16 cellular contexts compared by ENCODE assay signal in genomic region chr2:216700088-216700567, GRCh38. TPM values are rescaled to one million over a fixed set of nuclear protein-coding genes. Genes with fewer than 3 reads are reported as not detected.
DNase-seq lines count a peak whose midpoint lies in the region; ATAC-seq and TF ChIP-seq lines count a peak whose summit lies in the region.
"Had no signal": no experiment of that assay in that cellular context is flagged by ENCODE, and none has a peak within 500 bp of the region (broad histone marks: within the 10 kb centered on the region; RNA-seq: fewer than 3 reads in every experiment).

No MANE protein-coding gene starts in this region.

- DNase-seq in COR-L47 (lab: John Stamatoyannopoulos, UW) = peak; percentile 62
- peak; percentile 33 to 40 for DNase-seq in NCI-H187 (lab: John Stamatoyannopoulos, UW)
- peak; percentile 83 for DNase-seq in SK-N-DZ (ENCODE audit: low spot score)
- no peak for DNase-seq in CD4-positive, alpha-beta memory T cell
- no peak for DNase-seq in activated CD8-positive, alpha-beta T cell treated with anti-CD3 and anti-CD28 coated beads for 36 hours
- DNase-seq: activated CD4-positive, alpha-beta T cell treated with anti-CD3 and anti-CD28 coated beads, Interleukin-2, amount 10 ng/mL, durations not matched to agents 24 days and 14 days; brain microvascular endothelial cell; KG1; NK-92 treated with Interleukin-12 subunit alpha and Interleukin-12 subunit beta, amount 100 ng/mL, for 24 hours; T-helper 1 cell; upper lobe of right lung had no signal

- ATAC-seq in GM21619 (IDR thresholded peaks at IDR 0.05; ENCODE audit: unreplicated experiment) (no peak), HG02798 (IDR thresholded peaks at IDR 0.05; ENCODE audit: poor library complexity, unreplicated experiment) (no peak)
- no peak for ATAC-seq in activated CD8-positive, alpha-beta T cell treated with anti-CD3 and anti-CD28 coated beads for 36 hours
- ATAC-seq: upper lobe of right lung had no signal

- H3K9me3 Mint-ChIP-seq in CD4-positive, alpha-beta memory T cell = no peaks in the 10 kb centered on the region
- no peaks in the 10 kb centered on the region for H3K9me3 Mint-ChIP-seq in activated CD8-positive, alpha-beta T cell treated with anti-CD3 and anti-CD28 coated beads for 36 hours
- H3K9me3 Mint-ChIP-seq: activated CD4-positive, alpha-beta T cell treated with anti-CD3 and anti-CD28 coated beads, Interleukin-2, amount 10 ng/mL, durations not matched to agents 24 days and 14 days; activated T-helper 2 cell treated with anti-CD3 and anti-CD28 coated beads, Interferon-gamma antibody, Interleukin-2, Interleukin-4, amounts not matched to agents 10 μg/mL and 5 μg/mL and 100 μg/mL, durations not matched to agents 14 hours and 24 hours and 36 hours; mesothelial cell of epicardium had no signal

- no peaks in the 10 kb centered on the region for H3K36me3 ChIP-seq in neural cell (ENCODE audit: insufficient read depth, low read length)
- H3K36me3 ChIP-seq in CD4-positive, alpha-beta memory T cell (ENCODE audit: insufficient read depth, low read length) = no peaks in the 10 kb centered on the region
- H3K36me3 ChIP-seq: brain microvascular endothelial cell, upper lobe of right lung had no signal

- no peak overlapping the region for H3K27ac Mint-ChIP-seq in CD4-positive, alpha-beta memory T cell
- H3K27ac Mint-ChIP-seq in activated CD8-positive, alpha-beta T cell treated with anti-CD3 and anti-CD28 coated beads for 36 hours = no peak overlapping the region
- H3K27ac Mint-ChIP-seq: activated CD4-positive, alpha-beta T cell treated with anti-CD3 and anti-CD28 coated beads, Interleukin-2, amount 10 ng/mL, durations not matched to agents 24 days and 14 days; activated T-helper 2 cell treated with anti-CD3 and anti-CD28 coated beads, Interferon-gamma antibody, Interleukin-2, Interleukin-4, amounts not matched to agents 10 μg/mL and 5 μg/mL and 100 μg/mL, durations not matched to agents 14 hours and 24 hours and 36 hours; mesothelial cell of epicardium had no signal

- no peak for TF ChIP-seq CTCF in neural cell (IDR thresholded peaks at IDR 0.05; ENCODE audit: poor library complexity, severe bottlenecking)
- TF ChIP-seq CTCF in activated CD8-positive, alpha-beta T cell treated with anti-CD3 and anti-CD28 coated beads for 36 hours (IDR thresholded peaks at IDR 0.05) = no peak

- H3K4me2 ChIP-seq in neural cell (ENCODE audit: low read length) = no peak overlapping the region

- no peaks in the 10 kb centered on the region for H3K79me2 ChIP-seq in neural cell (replicated peaks; ENCODE audit: insufficient read depth, low read length)

- H3K27me3 Mint-ChIP-seq in CD4-positive, alpha-beta memory T cell = peaks cover 21 to 23% of the 10 kb centered on the region in 2 donors
- peaks cover 21% of the 10 kb centered on the region for H3K27me3 Mint-ChIP-seq in activated CD8-positive, alpha-beta T cell treated with anti-CD3 and anti-CD28 coated beads for 36 hours

- H3K4me1 Mint-ChIP-seq in CD4-positive, alpha-beta memory T cell = no peaks in the 10 kb centered on the region
- no peaks in the 10 kb centered on the region for H3K4me1 Mint-ChIP-seq in activated CD8-positive, alpha-beta T cell treated with anti-CD3 and anti-CD28 coated beads for 36 hours (ENCODE audit: low read depth)
- H3K4me1 Mint-ChIP-seq: activated CD4-positive, alpha-beta T cell treated with anti-CD3 and anti-CD28 coated beads, Interleukin-2, amount 10 ng/mL, durations not matched to agents 24 days and 14 days had no signal

- CTCF ChIA-PET in CD4-positive, alpha-beta memory T cell (lab: Charles Lee; ENCODE audit: partially characterized antibody) = interaction anchor here (1.5 to 2.1 kb wide), 3 partner anchors 9 to 1056 kb away, joined by 4 to 7 read pairs (median 5); no protein-coding TSS in a partner anchor
- CTCF ChIA-PET in activated CD8-positive, alpha-beta T cell treated with anti-CD3 and anti-CD28 coated beads for 36 hours (lab: Charles Lee) = interaction anchor here (0.7 to 2.0 kb wide), 2 partner anchors 811 to 950 kb away, joined by 3 to 4 read pairs; no protein-coding TSS in a partner anchor

- H3K9me3 ChIP-seq in neural cell (ENCODE audit: low read length) = no peaks in the 10 kb centered on the region
- no peaks in the 10 kb centered on the region for H3K9me3 ChIP-seq in CD4-positive, alpha-beta memory T cell (ENCODE audit: control insufficient read depth in 1 of 2, low read length in 2 of 2)
- H3K9me3 ChIP-seq: upper lobe of right lung had no signal

- H3K27me3 ChIP-seq in neural cell (ENCODE audit: insufficient read depth, low read depth, low read length) = peaks cover 6% of the 10 kb centered on the region
- peaks cover 6% of the 10 kb centered on the region for H3K27me3 ChIP-seq in CD4-positive, alpha-beta memory T cell (ENCODE audit: insufficient read depth, low read length)
- H3K27me3 ChIP-seq: brain microvascular endothelial cell had no signal

- no peaks in the 10 kb centered on the region for H3F3A ChIP-seq in neural cell (ENCODE audit: insufficient read depth, low read length, poor library complexity, severe bottlenecking)

- H3K27ac ChIP-seq in neural cell (ENCODE audit: low read length) = no peak overlapping the region
- H3K27ac ChIP-seq in CD4-positive, alpha-beta memory T cell (ENCODE audit: low read depth, low read length) = no peak overlapping the region
- H3K27ac ChIP-seq: brain microvascular endothelial cell, upper lobe of right lung had no signal

- H2AFZ ChIP-seq in neural cell (ENCODE audit: low read depth, low read length) = no peak overlapping the region

- no peak for TF ChIP-seq RAD21 in neural cell (conservative IDR thresholded peaks at IDR 0.05)

- intact Hi-C loops in CD4-positive, alpha-beta memory T cell (cut with micrococcal nuclease) = no loop called here
- intact Hi-C loops in activated CD8-positive, alpha-beta T cell treated with anti-CD3 and anti-CD28 coated beads for 36 hours (cut with micrococcal nuclease) = no loop called here

- H3K36me3 Mint-ChIP-seq in CD4-positive, alpha-beta memory T cell = no peaks in the 10 kb centered on the region
- no peaks in the 10 kb centered on the region for H3K36me3 Mint-ChIP-seq in activated CD8-positive, alpha-beta T cell treated with anti-CD3 and anti-CD28 coated beads for 36 hours (ENCODE audit: low read depth)
- H3K36me3 Mint-ChIP-seq: mesothelial cell of epicardium had no signal

- no peak overlapping the region for H3K4me3 Mint-ChIP-seq in CD4-positive, alpha-beta memory T cell
- H3K4me3 Mint-ChIP-seq in activated CD8-positive, alpha-beta T cell treated with anti-CD3 and anti-CD28 coated beads for 36 hours = no peak overlapping the region
- H3K4me3 Mint-ChIP-seq: activated CD4-positive, alpha-beta T cell treated with anti-CD3 and anti-CD28 coated beads, Interleukin-2, amount 10 ng/mL, durations not matched to agents 24 days and 14 days; mesothelial cell of epicardium had no signal

- H3K4me3 ChIP-seq in neural cell (ENCODE audit: low read length) = no peak overlapping the region
- H3K4me3 ChIP-seq in CD4-positive, alpha-beta memory T cell (ENCODE audit: low read length in 2 of 2) = no peak overlapping the region
- H3K4me3 ChIP-seq: upper lobe of right lung had no signal

- H4K20me1 ChIP-seq in neural cell (ENCODE audit: insufficient read depth) = no peaks in the 10 kb centered on the region

- no peak for TF ChIP-seq EP300 in neural cell (conservative IDR thresholded peaks at IDR 0.05; ENCODE audit: poor library complexity, severe bottlenecking)

- POLR2A ChIA-PET in CD4-positive, alpha-beta memory T cell (lab: Charles Lee; ENCODE audit: partially characterized antibody) = interaction anchor here (0.6 kb wide), 1 partner anchor 888 kb away, joined by 4 read pairs; no protein-coding TSS in a partner anchor
- POLR2A ChIA-PET in activated CD8-positive, alpha-beta T cell treated with anti-CD3 and anti-CD28 coated beads for 36 hours (lab: Charles Lee) = no interaction called here

- no peaks in the 10 kb centered on the region for H3K9me2 ChIP-seq in neural cell (ENCODE audit: insufficient read depth, low read length)

- no peak overlapping the region for H3K9ac ChIP-seq in neural cell (ENCODE audit: low read length)

- H3K4me1 ChIP-seq in CD4-positive, alpha-beta memory T cell (ENCODE audit: insufficient read depth, low read length) = no peaks in the 10 kb centered on the region

TF ChIP-seq in neural cell, 6 proteins besides CTCF, POLR2A, EP300 and RAD21:
- no peak for TF ChIP-seq EZH2 (IDR thresholded peaks at IDR 0.05; ENCODE audit: borderline replicate concordance, insufficient read depth, low read length, poor library complexity, severe bottlenecking)
- peak; percentile 24 for TF ChIP-seq POLR2AphosphoS5 (IDR thresholded peaks at IDR 0.05)
- no peak for TF ChIP-seq REST (IDR thresholded peaks at IDR 0.05; ENCODE audit: borderline replicate concordance)

RNA-seq across cellular contexts. Expression of gene IGFBP5, which starts 4.8 kb away (rescaled TPM):
- 9.5 and 10.0 TPM in 2 replicates for polyA plus RNA-seq in SK-N-DZ (2014; cell fraction: cytosol; rRNA removed)
- 5.3 and 7.3 TPM in 2 replicates for polyA plus RNA-seq in SK-N-DZ (2014; cell fraction: nucleus; rRNA removed)
- 1.6 and 2.1 TPM in 2 replicates for polyA plus RNA-seq in neural cell
- polyA minus RNA-seq in neural cell = 1.9 TPM in 2 replicates
- under 1 TPM in 1 of 2 experiments, not detected in 1; 0.23 TPM for total RNA-seq in CD4-positive, alpha-beta memory T cell
- not detected for polyA plus RNA-seq in CD4-positive, alpha-beta memory T cell
- not detected for total RNA-seq in activated CD8-positive, alpha-beta T cell treated with anti-CD3 and anti-CD28 coated beads for 36 hours
- total RNA-seq: activated CD4-positive, alpha-beta T cell treated with anti-CD3 and anti-CD28 coated beads, Interleukin-2, amount 10 ng/mL, durations not matched to agents 24 days and 14 days; activated T-helper 2 cell treated with anti-CD3 and anti-CD28 coated beads, Interferon-gamma antibody, Interleukin-2, Interleukin-4, amounts not matched to agents 10 μg/mL and 5 μg/mL and 100 μg/mL, durations not matched to agents 14 hours and 24 hours and 36 hours had no signal

Comparison
In these comparisons a context has a peak if more than half of its experiments do, and no peak if none do; other contexts are left out.
1. DNase-seq: peak in COR-L47 (single experiment), NCI-H187 (2 of 2) and SK-N-DZ (single experiment); none in CD4-positive, alpha-beta memory T cell (0 of 5) and activated CD8-positive, alpha-beta T cell treated with anti-CD3 and anti-CD28 coated beads for 36 hours (single experiment).